In genomic region chr7:55034776-55035175, GRCh38 we compare ENCODE assay signal across 16 cellular contexts. TPM values are rescaled to one million over a fixed set of nuclear protein-coding genes. Genes with fewer than 3 reads are reported as not detected.
DNase-seq lines count a peak whose midpoint lies in the region; ATAC-seq, FAIRE-seq and TF ChIP-seq lines count a peak whose summit lies in the region.
"Had no signal": no experiment of that assay in that cellular context is flagged by ENCODE, and none has a peak within 500 bp of the region (broad histone marks: within the 10 kb centered on the region; RNA-seq: fewer than 3 reads in every experiment).

No MANE protein-coding gene starts in this region.

- TF ChIP-seq POLR2A in IMR-90 (IDR thresholded peaks at IDR 0.05; ENCODE audit: low read depth, low read length) (no peak), HepG2 (IDR thresholded peaks at IDR 0.05; ENCODE audit: insufficient read depth in 1 of 2, low read depth in 2 of 2, low read length in 2 of 2) (no peak), thyroid gland (IDR thresholded peaks at IDR 0.05) (no peak), GM18505 (IDR thresholded peaks at IDR 0.05; ENCODE audit: borderline replicate concordance, extremely low read depth, insufficient read depth, insufficient read length) (no peak)

- no peak overlapping the region for H2BK20ac ChIP-seq in IMR-90 (ENCODE audit: low read depth, low read length)

- H3K18ac ChIP-seq in IMR-90 (ENCODE audit: low read depth, low read length), result no peak overlapping the region

- peaks cover 0 to 13% of the 10 kb centered on the region in 2 donors for H3K27me3 Mint-ChIP-seq in stimulated activated naive B cell treated with anti-CD40 and anti-IgM and Interleukin-4, amounts not matched to agents 10 μg/mL and 1 μg/mL and 100 μg/mL, for 72 hours

- 0 out of 4 replicates have a peak, but pooled peaks of 1 of the 2 experiments have one; percentile 6 for TF ChIP-seq EP300 in HepG2 (IDR thresholded peaks at IDR 0.05; ENCODE audit: low read depth in 2 of 2, low read length in 2 of 2)
- no peak for TF ChIP-seq EP300 in HepG2 (CRISPR knock-in tag; IDR thresholded peaks at IDR 0.05; ENCODE audit: borderline replicate concordance)

- CTCF ChIA-PET in IMR-90 (lab: Yijun Ruan, JAX) (no interaction called here), HepG2 (lab: Yijun Ruan, JAX; ENCODE audit: low intra/inter-chr PET ratio, low total read pairs) (no interaction called here)

- whole genome bisulfite sequencing in IMR-90 (ENCODE audit: extremely low coverage in 2 of 2, insufficient read length in 1 of 2), 2 experiments, result no CpG with 5 or more reads among the region's 2 CpGs
- 5% methylated on average over 2 of the region's 2 CpGs for WGBS in HepG2 (ENCODE audit: low lambda C conversion rate)
- 67 to 74% methylated on average over 2 of the region's 2 CpGs for WGBS in thyroid gland, 2 donors

- no peaks in the 10 kb centered on the region for H3K9me3 Mint-ChIP-seq in stimulated activated naive B cell treated with anti-CD40 and anti-IgM and Interleukin-4, amounts not matched to agents 10 μg/mL and 1 μg/mL and 100 μg/mL, for 72 hours

- no peak for TF ChIP-seq CTCF in IMR-90 (conservative IDR thresholded peaks at IDR 0.05; ENCODE audit: low read depth, low read length)
- no peak for TF ChIP-seq CTCF in RWPE2 (IDR thresholded peaks at IDR 0.05; ENCODE audit: poor library complexity, severe bottlenecking)
- no peak for TF ChIP-seq CTCF in HepG2 (CRISPR knock-in tag; IDR thresholded peaks at IDR 0.05)
- TF ChIP-seq CTCF in thyroid gland (IDR thresholded peaks at IDR 0.05), result no peak

- no peak overlapping the region for H2BK15ac ChIP-seq in IMR-90 (ENCODE audit: low read depth, low read length)

- no peak for ATAC-seq in IMR-90 (ENCODE audit: low read depth)
- ATAC-seq in RWPE2 (ENCODE audit: low read depth), result no peak
- ATAC-seq in HepG2, result peak; percentile 71
- no peak for ATAC-seq in stimulated activated naive B cell treated with anti-CD40 and anti-IgM and Interleukin-4, amounts not matched to agents 10 μg/mL and 1 μg/mL and 100 μg/mL, for 72 hours (replicated peaks)
- no peak for ATAC-seq in GM18505 (IDR thresholded peaks at IDR 0.05; ENCODE audit: unreplicated experiment)

- H2AFZ ChIP-seq in IMR-90 (replicated peaks; ENCODE audit: low read length, poor library complexity) (no peak overlapping the region), HepG2 (ENCODE audit: low read length) (no peak overlapping the region)

- no peak overlapping the region for H4K91ac ChIP-seq in IMR-90 (ENCODE audit: insufficient read depth, low read depth, low read length)

- TF ChIP-seq RAD21 in IMR-90 (IDR thresholded peaks at IDR 0.05; ENCODE audit: low read length) (no peak), HepG2 (CRISPR knock-in tag; IDR thresholded peaks at IDR 0.05) (no peak)

- no peak overlapping the region for H3K4me2 ChIP-seq in IMR-90 (ENCODE audit: low read depth, low read length)
- peak overlapping the region; percentile 16 for H3K4me2 ChIP-seq in HepG2 (ENCODE audit: low read depth, low read length)
- H3K4me2 ChIP-seq: SK-N-SH had no signal

- DNase-seq in IMR-90 (no peak), RWPE2 (ENCODE audit: low spot score) (no peak), HepG2 (ENCODE audit: low spot score) (peak; percentile 58), thyroid gland (no peak), SHP77 treated with DMSO at 0.1 percent for 48 hours (lab: John Stamatoyannopoulos, UW) (no peak)
- no peak for DNase-seq in stimulated activated naive B cell treated with anti-CD40 and anti-IgM and Interleukin-4, amounts not matched to agents 10 μg/mL and 1 μg/mL and 100 μg/mL, for 72 hours
- DNase-seq: ACHN, AML-193, NCI-H1105 treated with DMSO at 0.1 percent for 48 hours, NCI-H1694 treated with DMSO at 0.1 percent for 48 hours, NCI-H446 treated with DMSO at 0.1 percent for 48 hours, NCI-H774, Right ventricle myocardium superior, SK-N-SH had no signal

- peak overlapping the region; percentile 85; the same call in 1 of the 2 replicates for H3K23ac ChIP-seq in IMR-90 (ENCODE audit: low read depth, low read length)

- POLR2A ChIA-PET in IMR-90 (lab: Charles Lee; ENCODE audit: unreplicated experiment) (no interaction called here), HepG2 (lab: Yijun Ruan, JAX) (no interaction called here)

- no peak overlapping the region for H4K5ac ChIP-seq in IMR-90 (ENCODE audit: low read depth, low read length)

- no peak overlapping the region for H3K27ac ChIP-seq in IMR-90 (ENCODE audit: insufficient read depth, low read length)
- H3K27ac ChIP-seq in RWPE2 (ENCODE audit: poor library complexity, severe bottlenecking), result peak overlapping the region; percentile 96
- H3K27ac ChIP-seq in HepG2 (ENCODE audit: extremely low read length, insufficient read depth, low read length), result peak overlapping the region; percentile 49
- peak overlapping the region in 2 of 3 donors; percentile 74 to 84 for H3K27ac ChIP-seq in thyroid gland

- H3K9me3 ChIP-seq in IMR-90 (ENCODE audit: control insufficient read depth, insufficient read depth, low read length), result no peaks in the 10 kb centered on the region
- H3K9me3 ChIP-seq in RWPE2 (ENCODE audit: severe bottlenecking), result no peaks in the 10 kb centered on the region
- no peaks in the 10 kb centered on the region for H3K9me3 ChIP-seq in HepG2 (ENCODE audit: low read length)
- no peaks in the 10 kb centered on the region for H3K9me3 ChIP-seq in thyroid gland
- H3K9me3 ChIP-seq: HAP-1, SK-N-SH had no signal

- H3K56ac ChIP-seq in IMR-90 (ENCODE audit: extremely low read depth, insufficient read depth, low read length), result no peak overlapping the region

- in situ Hi-C loops in IMR-90 (cut with MboI; ENCODE audit: low sequenced_read_pairs) (no loop called here), HepG2 (cut with HindIII; ENCODE audit: extremely low pct_ligation_motif_present, low pct_unique_long_range_greater_than_20kb) (no loop called here)

- peaks cover 50% of the 10 kb centered on the region for H3K9me1 ChIP-seq in IMR-90 (ENCODE audit: insufficient read depth, low read length)

- H3K27ac Mint-ChIP-seq in stimulated activated naive B cell treated with anti-CD40 and anti-IgM and Interleukin-4, amounts not matched to agents 10 μg/mL and 1 μg/mL and 100 μg/mL, for 72 hours, result no peak overlapping the region

- H2AK9ac ChIP-seq in IMR-90 (replicated peaks; ENCODE audit: low read depth, low read length, poor library complexity), result no peak overlapping the region

- peak overlapping the region; percentile 77; the same call in 1 of the 2 replicates for H3K14ac ChIP-seq in IMR-90 (replicated peaks; ENCODE audit: low read depth, low read length)

- peak overlapping the region; percentile 27 for H2BK5ac ChIP-seq in IMR-90 (ENCODE audit: low read depth, low read length, poor library complexity, severe bottlenecking)

- dilution Hi-C loops in IMR-90 (cut with HindIII; ENCODE audit: low sequenced_read_pairs, unreplicated experiment), result no loop called here

- H3K4me1 ChIP-seq in IMR-90 (ENCODE audit: control insufficient read depth, insufficient read depth, low read length), result peaks cover 31% of the 10 kb centered on the region
- peaks cover 68% of the 10 kb centered on the region for H3K4me1 ChIP-seq in RWPE2 (ENCODE audit: insufficient read depth, poor library complexity, severe bottlenecking)
- peaks cover 58% of the 10 kb centered on the region for H3K4me1 ChIP-seq in HepG2 (ENCODE audit: insufficient read depth, low read length)
- peaks cover 55 to 58% of the 10 kb centered on the region in 2 donors for H3K4me1 ChIP-seq in thyroid gland
- H3K4me1 ChIP-seq: HAP-1 had no signal

- H3K36me3 ChIP-seq in IMR-90 (ENCODE audit: control insufficient read depth, insufficient read depth, low read length), result peaks cover 10% of the 10 kb centered on the region
- H3K36me3 ChIP-seq in RWPE2 (ENCODE audit: low read depth), result peaks cover 91% of the 10 kb centered on the region
- no peaks in the 10 kb centered on the region for H3K36me3 ChIP-seq in HepG2 (replicated peaks in 1 of 2; ENCODE audit: control insufficient read depth in 1 of 2, insufficient read depth in 2 of 2, low read length in 2 of 2)
- no peaks in the 10 kb centered on the region for H3K36me3 ChIP-seq in thyroid gland
- H3K36me3 ChIP-seq: HAP-1 had no signal

- BruUV-seq in IMR-90 (replicated peaks; lab: Mats Ljungman, UMichigan) (no TSS peak), HepG2 (replicated peaks; lab: Mats Ljungman, UMichigan) (no TSS peak)

- H4K20me1 ChIP-seq in IMR-90 (ENCODE audit: insufficient read depth, low read length), result peaks cover 84% of the 10 kb centered on the region
- H4K20me1 ChIP-seq in HepG2 (ENCODE audit: insufficient read depth, low read length), result no peaks in the 10 kb centered on the region

- peaks cover 44 to 84% of the 10 kb centered on the region in 2 experiments for H3K79me1 ChIP-seq in IMR-90 (ENCODE audit: low read depth in 1 of 2, low read length in 2 of 2)

- intact Hi-C loops in IMR-90 (cut with micrococcal nuclease) (no loop called here), HepG2 (cut with micrococcal nuclease; ENCODE audit: unreplicated experiment) (loop anchor here (2.0 kb wide), 1 partner anchor 30 kb away; no protein-coding TSS in a partner anchor), thyroid gland (cut with DNase I) (loop anchor here (10.0 kb wide), 1 partner anchor 160 kb away; no protein-coding TSS in a partner anchor)

- H3K9ac ChIP-seq in IMR-90 (ENCODE audit: low read depth, low read length) (no peak overlapping the region), HepG2 (ENCODE audit: insufficient read depth, low read depth, low read length) (no peak overlapping the region)
- H3K9ac ChIP-seq: SK-N-SH had no signal

- H3K4ac ChIP-seq in IMR-90 (ENCODE audit: low read depth, low read length), result 0 out of 2 replicates have a peak overlapping the region, but pooled peaks have one; percentile 12

- no peak overlapping the region for H2BK120ac ChIP-seq in IMR-90 (ENCODE audit: low read depth, low read length)

- FAIRE-seq in HepG2 (lab: Jason Lieb, UNC), result no peak

- H2AK5ac ChIP-seq in IMR-90 (ENCODE audit: low read depth, low read length), result no peak overlapping the region

- no peak overlapping the region for H3K4me3 Mint-ChIP-seq in stimulated activated naive B cell treated with anti-CD40 and anti-IgM and Interleukin-4, amounts not matched to agents 10 μg/mL and 1 μg/mL and 100 μg/mL, for 72 hours

- H4K8ac ChIP-seq in IMR-90 (ENCODE audit: low read depth in 2 of 2, low read length in 2 of 2), result peak overlapping the region in 1 of 2 experiments; percentile 40; a peak in 1 of 4 replicates

- H3K27me3 ChIP-seq in IMR-90 (ENCODE audit: control insufficient read depth, insufficient read depth, low read length) (no peaks in the 10 kb centered on the region), RWPE2 (ENCODE audit: insufficient read depth, poor library complexity, severe bottlenecking) (no peaks in the 10 kb centered on the region), HepG2 (ENCODE audit: control insufficient read depth in 1 of 2, insufficient read depth in 2 of 2, low read length in 2 of 2) (no peaks in the 10 kb centered on the region), thyroid gland (no peaks in the 10 kb centered on the region)

- no peaks in the 10 kb centered on the region for H3K4me1 Mint-ChIP-seq in stimulated activated naive B cell treated with anti-CD40 and anti-IgM and Interleukin-4, amounts not matched to agents 10 μg/mL and 1 μg/mL and 100 μg/mL, for 72 hours

- H3K4me3 ChIP-seq in IMR-90 (ENCODE audit: insufficient read depth, low read depth, low read length), result no peak overlapping the region
- H3K4me3 ChIP-seq in RWPE2 (ENCODE audit: severe bottlenecking), result no peak overlapping the region
- H3K4me3 ChIP-seq in HepG2 (replicated peaks in 1 of 3; ENCODE audit: insufficient read depth in 1 of 3, low read depth in 2 of 3, low read length in 3 of 3), result no peak overlapping the region
- no peak overlapping the region for H3K4me3 ChIP-seq in thyroid gland (replicated peaks in 1 of 3)
- H3K4me3 ChIP-seq: HAP-1 had no signal

- no peaks in the 10 kb centered on the region for H3K36me3 Mint-ChIP-seq in stimulated activated naive B cell treated with anti-CD40 and anti-IgM and Interleukin-4, amounts not matched to agents 10 μg/mL and 1 μg/mL and 100 μg/mL, for 72 hours

- H3K79me2 ChIP-seq in HepG2 (ENCODE audit: insufficient read depth, low read length), result peaks cover 2% of the 10 kb centered on the region

RNA-seq across cellular contexts. Expression of gene EGFR, which starts 16.0 kb away (rescaled TPM):
- 60.4 and 63.9 TPM in 2 replicates for total RNA-seq in IMR-90 (2012; rRNA removed)
- polyA plus RNA-seq in IMR-90 (2012; rRNA removed), result 36.9 and 37.8 TPM in 2 replicates
- polyA plus RNA-seq in IMR-90 (2012; cell fraction: cytosol; rRNA removed), result 24.8 and 27.5 TPM in 2 replicates
- polyA plus RNA-seq in IMR-90 (2012; cell fraction: nucleus; rRNA removed; ENCODE audit: low replicate concordance), result 66.1 and 93.0 TPM in 2 replicates
- 7.0 TPM in 2 replicates for total RNA-seq in HepG2 (2016; rRNA removed; fragmentation: Illumina TruSeq; extraction: Trizol)
- 1.3 and 1.9 TPM in 2 replicates for total RNA-seq in HepG2 (2016; cell fraction: cytosol; rRNA removed; fragmentation: Illumina TruSeq; extraction: Trizol; ENCODE audit: low read depth)
- total RNA-seq in HepG2 (2016; cell fraction: insoluble cytoplasmic fraction; rRNA removed; fragmentation: Illumina TruSeq; extraction: Trizol), result 5.7 and 7.1 TPM in 2 replicates
- total RNA-seq in HepG2 (2016; cell fraction: membrane; rRNA removed; fragmentation: Illumina TruSeq; extraction: Trizol), result 3.8 and 3.9 TPM in 2 replicates
- total RNA-seq in HepG2 (2016; cell fraction: nucleus; rRNA removed; fragmentation: Illumina TruSeq; extraction: Trizol), result 18.3 and 21.6 TPM in 2 replicates
- polyA plus RNA-seq in HepG2 (2011; rRNA removed), result 7.9 and 10.0 TPM in 2 replicates
- 5.7 and 6.5 TPM in 2 replicates for polyA plus RNA-seq in HepG2 (2011; cell fraction: cytosol; rRNA removed)
- 15.6 and 16.1 TPM in 2 replicates for polyA plus RNA-seq in HepG2 (2011; cell fraction: nucleus; rRNA removed)
- 12.3 and 19.1 TPM in 2 replicates for polyA plus RNA-seq in HepG2 (2012)
- 0.76 and 0.86 TPM in 2 replicates for polyA plus RNA-seq in HepG2 (2016; cell fraction: cytosol; fragmentation: Illumina TruSeq; extraction: Trizol; ENCODE audit: low read depth)
- polyA plus RNA-seq in HepG2 (2016; cell fraction: insoluble cytoplasmic fraction; fragmentation: Illumina TruSeq; extraction: Trizol; ENCODE audit: low read depth), result 4.0 and 4.9 TPM in 2 replicates
- 1.4 and 1.9 TPM in 2 replicates for polyA plus RNA-seq in HepG2 (2016; cell fraction: membrane; fragmentation: Illumina TruSeq; extraction: Trizol; ENCODE audit: low read depth)
- polyA plus RNA-seq in HepG2 (2016; cell fraction: nucleus; fragmentation: Illumina TruSeq; extraction: Trizol; ENCODE audit: insufficient read depth, low read depth), result 17.3 and 18.5 TPM in 2 replicates
- 21.0 and 51.4 TPM in 2 replicates for polyA minus RNA-seq in HepG2 (2011; rRNA and poly(A)+ RNA removed; ENCODE audit: low replicate concordance)
- 9.3 and 14.3 TPM in 2 replicates for polyA minus RNA-seq in HepG2 (2011; cell fraction: cytosol; rRNA and poly(A)+ RNA removed)
- polyA minus RNA-seq in HepG2 (2011; cell fraction: nucleus; rRNA and poly(A)+ RNA removed), result 25.0 and 26.9 TPM in 2 replicates
- 10 to 100 TPM; 57.5 to 96.2 (median 84.7) TPM for total RNA-seq in thyroid gland
